1 cellular context compared by ENCODE assay signal in genomic region chr6:14265049-14266021, GRCh38.
TF ChIP-seq lines count a peak whose summit lies in the region.

No MANE protein-coding gene starts in this region.

TF ChIP-seq in HepG2, 621 proteins besides CTCF, POLR2A, EP300 and RAD21 (continued from another document):
- TF ChIP-seq ZNF142 (CRISPR knock-in tag; IDR thresholded peaks at IDR 0.05), result no peak
